ENCODE assay signal across 8 cellular contexts in genomic region chr11:82718307-82718706, GRCh38. TPM values are rescaled to one million over a fixed set of nuclear protein-coding genes. Genes with fewer than 3 reads are reported as not detected.
DNase-seq lines count a peak whose midpoint lies in the region; ATAC-seq and TF ChIP-seq lines count a peak whose summit lies in the region.

No MANE protein-coding gene starts in this region.

- H3K4me1 ChIP-seq in gastroesophageal sphincter: peaks cover 0 to 28% (median 0%) of the 10 kb centered on the region in 3 donors
- H3K4me1 ChIP-seq in ovary (ENCODE audit: insufficient read depth): peaks cover 1% of the 10 kb centered on the region

- TF ChIP-seq EP300 in gastroesophageal sphincter (IDR thresholded peaks at IDR 0.05) (no peak), ovary (IDR thresholded peaks at IDR 0.05) (no peak)

- H3K27me3 ChIP-seq in gastroesophageal sphincter (no peaks in the 10 kb centered on the region), ovary (no peaks in the 10 kb centered on the region)

- H3K4me3 ChIP-seq in gastroesophageal sphincter: no peak overlapping the region
- H3K4me3 ChIP-seq in ovary: no peak overlapping the region

- DNase-seq in EH (ENCODE audit: low read depth) (peak; percentile 60), NCI-H1092 (lab: John Stamatoyannopoulos, UW) (peak; percentile 14), ovary (peak in 2 of 5 donors; percentile 28 to 31)
- no peak for DNase-seq in stimulated activated CD4-positive, alpha-beta T cell treated with anti-CD3 and anti-CD28 coated beads, Interleukin-12 subunit alpha, Interleukin-12 subunit beta, amount 100 ng/mL, for 4 hours

- H3K27ac ChIP-seq in VCaP (peak overlapping the region; percentile 10; the same call in 1 of the 2 replicates), gastroesophageal sphincter (no peak overlapping the region), ovary (no peak overlapping the region)

- peak; percentile 67 for ATAC-seq in GM21447 (IDR thresholded peaks at IDR 0.05; ENCODE audit: unreplicated experiment)
- ATAC-seq in gastroesophageal sphincter: peak; percentile 47
- ATAC-seq in HG03045 (IDR thresholded peaks at IDR 0.05; ENCODE audit: unreplicated experiment): no peak

- intact Hi-C loops in ovary (cut with DNase I): loop anchor here in 2 of 4 donors (10.0 kb wide), 2 partner anchors 146 to 1096 kb away; no protein-coding TSS in a partner anchor

- TF ChIP-seq POLR2A in gastroesophageal sphincter (IDR thresholded peaks at IDR 0.05) (no peak), ovary (IDR thresholded peaks at IDR 0.05) (no peak)

- H3K36me3 ChIP-seq in gastroesophageal sphincter (no peaks in the 10 kb centered on the region), ovary (no peaks in the 10 kb centered on the region)

- H3K9me3 ChIP-seq in gastroesophageal sphincter (no peaks in the 10 kb centered on the region), ovary (no peaks in the 10 kb centered on the region)

- TF ChIP-seq CTCF in VCaP (conservative IDR thresholded peaks at IDR 0.05): peak; percentile 91
- TF ChIP-seq CTCF in gastroesophageal sphincter (IDR thresholded peaks at IDR 0.05): peak; percentile 56 to 79 (median 74)
- peak in 2 of 3 donors; percentile 47 to 52 for TF ChIP-seq CTCF in ovary (IDR thresholded peaks at IDR 0.05)

- 10 to 21% methylated on average over 5 of the region's 5 CpGs for WGBS in gastroesophageal sphincter (ENCODE audit: low coverage in 1 of 2), 2 donors
- WGBS in ovary, 3 donors: 20 to 29% (median 21%) methylated on average over 5 of the region's 5 CpGs

RNA-seq across cellular contexts. Expression of gene FAM181B, which starts 15.4 kb away (rescaled TPM):
- total RNA-seq in gastroesophageal sphincter (1 to 10 TPM in 3 of 4 donors, under 1 TPM in 1; 0.81 to 1.9 (median 1.4) TPM), ovary (1 to 10 TPM; 1.1 to 2.1 (median 1.6) TPM)
- polyA plus RNA-seq in ovary: 1 to 10 TPM; 1.2 to 1.4 TPM
